Comparison of ENCODE assay signal across 9 cellular contexts in genomic region chrX:69179380-69179911, GRCh38. TPM values are rescaled to one million over a fixed set of nuclear protein-coding genes. Genes with fewer than 3 reads are reported as not detected.
A peak's percentile ranks its signal among the peaks of the same experiment; 100 is the strongest.
DNase-seq lines count a peak whose midpoint lies in the region; ATAC-seq and TF ChIP-seq lines count a peak whose summit lies in the region.
"Had no signal": no experiment of that assay in that cellular context is flagged by ENCODE, and none has a peak within 500 bp of the region (broad histone marks: within the 10 kb centered on the region; RNA-seq: fewer than 3 reads in every experiment).

No MANE protein-coding gene starts in this region.

- H3K27me3 ChIP-seq in mesenchymal stem cell (ENCODE audit: control insufficient read depth in 1 of 2, insufficient read depth in 1 of 2, low read length in 2 of 2) = peaks cover 31 to 77% of the 10 kb centered on the region in 2 experiments
- no peaks in the 10 kb centered on the region for H3K27me3 ChIP-seq in colonic mucosa
- H3K27me3 ChIP-seq in prostate gland (replicated peaks; ENCODE audit: insufficient read depth) = no peaks in the 10 kb centered on the region

- no peak overlapping the region for H3K23ac ChIP-seq in mesenchymal stem cell (ENCODE audit: low read length in 2 of 2)

- no peak overlapping the region for H2AFZ ChIP-seq in mesenchymal stem cell (ENCODE audit: low read depth, low read length)

- H3K9me3 ChIP-seq in mesenchymal stem cell (ENCODE audit: control insufficient read depth, low read length) (peaks cover 13% of the 10 kb centered on the region), colonic mucosa (no peaks in the 10 kb centered on the region), prostate gland (no peaks in the 10 kb centered on the region)
- H3K9me3 ChIP-seq: lower lobe of right lung had no signal

- no peak overlapping the region for H2AK5ac ChIP-seq in mesenchymal stem cell (ENCODE audit: low read length, severe bottlenecking)

- H3K27ac ChIP-seq in mesenchymal stem cell (ENCODE audit: low read length, poor library complexity, severe bottlenecking) (no peak overlapping the region), colonic mucosa (no peak overlapping the region), prostate gland (no peak overlapping the region)
- H3K27ac ChIP-seq: lower lobe of right lung had no signal

- no peak overlapping the region for H4K91ac ChIP-seq in mesenchymal stem cell (ENCODE audit: low read length)

- H2BK15ac ChIP-seq in mesenchymal stem cell (ENCODE audit: low read depth, poor library complexity, severe bottlenecking) = no peak overlapping the region

- no peak overlapping the region for H2BK12ac ChIP-seq in mesenchymal stem cell (ENCODE audit: low read length in 2 of 2)

- no peak overlapping the region for H3K4me2 ChIP-seq in mesenchymal stem cell (ENCODE audit: low read length, poor library complexity, severe bottlenecking)

- H3K4me3 ChIP-seq in mesenchymal stem cell (ENCODE audit: insufficient read depth in 1 of 2, low read depth in 1 of 2, low read length in 2 of 2) (no peak overlapping the region), colonic mucosa (no peak overlapping the region), prostate gland (no peak overlapping the region)
- H3K4me3 ChIP-seq: lower lobe of right lung had no signal

- no peaks in the 10 kb centered on the region for H3K4me1 ChIP-seq in mesenchymal stem cell (ENCODE audit: control insufficient read depth, insufficient read depth, low read depth, low read length)
- H3K4me1 ChIP-seq in colonic mucosa = no peaks in the 10 kb centered on the region
- H3K4me1 ChIP-seq in prostate gland (replicated peaks) = no peaks in the 10 kb centered on the region
- H3K4me1 ChIP-seq: lower lobe of right lung had no signal

- no peaks in the 10 kb centered on the region for H3K79me1 ChIP-seq in mesenchymal stem cell (replicated peaks; ENCODE audit: low read length, poor library complexity, severe bottlenecking)

- DNase-seq in DMS153 treated with DMSO at 0.1 percent for 48 hours (lab: John Stamatoyannopoulos, UW; ENCODE audit: unreplicated experiment) = peak; percentile 13
- DNase-seq in NCI-H2029 treated with DMSO at 0.1 percent for 48 hours (lab: John Stamatoyannopoulos, UW) = peak; percentile 12
- peak in 35 of 56 donors; percentile 1 to 68 (median 26) for DNase-seq in amygdala (lab: John Stamatoyannopoulos, UW)
- DNase-seq in mesenchymal stem cell = peak; percentile 48
- DNase-seq in colonic mucosa = no peak
- DNase-seq in dermis blood vessel endothelial cell = no peak
- no peak for DNase-seq in prostate gland (ENCODE audit: low spot score)
- DNase-seq: lower lobe of right lung had no signal

- H3K36me3 ChIP-seq in mesenchymal stem cell (ENCODE audit: control insufficient read depth in 1 of 2, insufficient read depth in 2 of 2, low read depth in 1 of 2, low read length in 2 of 2) = no peaks in the 10 kb centered on the region
- no peaks in the 10 kb centered on the region for H3K36me3 ChIP-seq in colonic mucosa
- no peaks in the 10 kb centered on the region for H3K36me3 ChIP-seq in prostate gland
- H3K36me3 ChIP-seq: lower lobe of right lung had no signal

- H3K9ac ChIP-seq in mesenchymal stem cell (ENCODE audit: low read length) = no peak overlapping the region
- H3K9ac ChIP-seq in colonic mucosa (ENCODE audit: low read depth in 2 of 2, low read length in 2 of 2) = no peak overlapping the region

- H2BK120ac ChIP-seq in mesenchymal stem cell (ENCODE audit: low read depth, low read length) = no peak overlapping the region

- H4K8ac ChIP-seq in mesenchymal stem cell (ENCODE audit: low read length) = no peak overlapping the region

- no peak for TF ChIP-seq POLR2A in prostate gland (IDR thresholded peaks at IDR 0.05)

- TF ChIP-seq CTCF in colonic mucosa (IDR thresholded peaks at IDR 0.05) (no peak), prostate gland (IDR thresholded peaks at IDR 0.05) (no peak)

- ATAC-seq in HG03520 (IDR thresholded peaks at IDR 0.05; ENCODE audit: unreplicated experiment) = no peak
- ATAC-seq: lower lobe of right lung had no signal

- no peak overlapping the region for H3K4ac ChIP-seq in mesenchymal stem cell (ENCODE audit: low read depth in 1 of 2, low read length in 2 of 2)

- H2BK5ac ChIP-seq in mesenchymal stem cell (ENCODE audit: low read depth, low read length, poor library complexity, severe bottlenecking) = no peak overlapping the region

- H3K18ac ChIP-seq in mesenchymal stem cell (ENCODE audit: low read depth in 1 of 2, low read length in 2 of 2) = no peak overlapping the region

- intact Hi-C loops in colonic mucosa (cut with DNase I) (no loop called here), prostate gland (cut with DNase I) (no loop called here)

- peak overlapping the region in 1 of 2 experiments; percentile 32 for H3K14ac ChIP-seq in mesenchymal stem cell (ENCODE audit: low read length in 2 of 2)

- WGBS in mesenchymal stem cell = 28% methylated on average over 10 of the region's 12 CpGs
- WGBS in prostate gland = 15% methylated on average over 11 of the region's 12 CpGs

RNA-seq across cellular contexts. Expression of gene PJA1, which starts 14.2 kb away (rescaled TPM):
- polyA plus RNA-seq in mesenchymal stem cell (2013, experiment 1 of 2) = 40.5 TPM
- 38.9 TPM for polyA plus RNA-seq in mesenchymal stem cell (2013, experiment 2 of 2)
- total RNA-seq in colonic mucosa = 1 to 10 TPM; 9.3 to 9.8 TPM
- total RNA-seq in dermis blood vessel endothelial cell = 18.0 and 21.1 TPM in 2 replicates
- total RNA-seq in prostate gland = 10 to 100 TPM; 28.0 to 89.9 TPM

Comparison
In these comparisons a context has a peak if more than half of its experiments do, and no peak if none do; other contexts are left out.
1. DNase-seq: peak in DMS153 treated with DMSO at 0.1 percent for 48 hours (single experiment), NCI-H2029 treated with DMSO at 0.1 percent for 48 hours (single experiment), amygdala (35 of 56) and mesenchymal stem cell (single experiment); none in colonic mucosa (single experiment), dermis blood vessel endothelial cell (single experiment) and prostate gland (single experiment).